Comparison of ENCODE assay signal across 8 cellular contexts in the genomic region with DNA sequence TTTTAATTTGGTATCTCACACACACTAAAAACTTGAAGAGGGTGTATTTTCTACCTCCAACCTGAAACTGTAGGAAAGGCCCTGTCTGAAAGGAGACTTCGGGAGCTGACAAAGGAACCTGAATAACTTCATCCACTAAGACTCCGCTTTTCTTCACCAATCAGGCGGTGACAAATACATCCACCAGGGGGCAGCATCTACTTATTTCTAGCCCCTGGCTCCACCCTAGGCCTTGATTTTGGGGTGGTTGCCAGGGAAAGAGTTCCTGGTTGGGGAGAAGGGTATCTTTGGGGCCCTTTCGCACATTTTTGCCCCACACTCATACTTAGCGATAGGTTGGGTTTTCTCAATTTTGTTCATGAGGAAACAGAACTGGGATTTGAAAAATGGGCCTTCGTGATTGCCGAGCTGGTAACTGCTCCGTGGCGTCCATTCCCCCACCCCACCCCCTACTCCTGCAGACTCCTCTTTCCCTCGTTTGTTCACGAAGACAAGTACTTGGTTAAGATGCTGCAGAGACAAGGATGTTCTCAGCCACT. TPM values are rescaled to one million over a fixed set of nuclear protein-coding genes. Genes with fewer than 3 reads are reported as not detected.
A peak's percentile ranks its signal among the peaks of the same experiment; 100 is the strongest.
DNase-seq lines count a peak whose midpoint lies in the region; ATAC-seq and TF ChIP-seq lines count a peak whose summit lies in the region.

No MANE protein-coding gene starts in this region.

- no peaks in the 10 kb centered on the region for H3K9me3 Mint-ChIP-seq in CD4-positive, CD25-positive, alpha-beta regulatory T cell
- no peaks in the 10 kb centered on the region for H3K9me3 Mint-ChIP-seq in endodermal cell

- ATAC-seq in CD4-positive, CD25-positive, alpha-beta regulatory T cell (ENCODE audit: low read depth in 2 of 2): peak in 1 of 2 donors; percentile 30
- ATAC-seq in HG02571 (IDR thresholded peaks at IDR 0.05; ENCODE audit: unreplicated experiment): no peak

- no peak overlapping the region for H3K27ac ChIP-seq in CD4-positive, CD25-positive, alpha-beta regulatory T cell (ENCODE audit: insufficient read depth, low read length, poor library complexity, severe bottlenecking)
- H3K27ac ChIP-seq in endodermal cell (ENCODE audit: low read depth, low read length): no peak overlapping the region

- TF ChIP-seq CTCF in endodermal cell (conservative IDR thresholded peaks at IDR 0.05): peak; percentile 97

- H3K4me1 Mint-ChIP-seq in CD4-positive, CD25-positive, alpha-beta regulatory T cell: peaks cover 8 to 40% (median 20%) of the 10 kb centered on the region in 4 donors
- peaks cover 32% of the 10 kb centered on the region for H3K4me1 Mint-ChIP-seq in endodermal cell

- WGBS in endodermal cell (ENCODE audit: insufficient coverage in 1 of 2, insufficient read length in 1 of 2), 2 experiments: 50 to 67% methylated on average over 6 to 11 of the region's 11 CpGs

- H3K27me3 Mint-ChIP-seq in CD4-positive, CD25-positive, alpha-beta regulatory T cell: peaks cover 5% of the 10 kb centered on the region
- H3K27me3 Mint-ChIP-seq in endodermal cell (ENCODE audit: insufficient read depth): no peaks in the 10 kb centered on the region

- H3K4me3 ChIP-seq in CD4-positive, CD25-positive, alpha-beta regulatory T cell (ENCODE audit: low read depth, low read length): peak overlapping the region; percentile 7
- no peak overlapping the region for H3K4me3 ChIP-seq in endodermal cell (ENCODE audit: low read length)

- no peaks in the 10 kb centered on the region for H3K27me3 ChIP-seq in CD4-positive, CD25-positive, alpha-beta regulatory T cell (ENCODE audit: control insufficient read depth, insufficient read depth, low read length)
- no peaks in the 10 kb centered on the region for H3K27me3 ChIP-seq in endodermal cell (ENCODE audit: control insufficient read depth, insufficient read depth, low read length, poor library complexity, severe bottlenecking)

- peak overlapping the region in 3 of 4 donors; percentile 29 to 86 (median 63) for H3K4me3 Mint-ChIP-seq in CD4-positive, CD25-positive, alpha-beta regulatory T cell
- H3K4me3 Mint-ChIP-seq in endodermal cell: no peak overlapping the region

- no peaks in the 10 kb centered on the region for H3K36me3 ChIP-seq in CD4-positive, CD25-positive, alpha-beta regulatory T cell (ENCODE audit: control insufficient read depth, insufficient read depth, low read length)
- no peaks in the 10 kb centered on the region for H3K36me3 ChIP-seq in endodermal cell (ENCODE audit: control insufficient read depth, insufficient read depth, low read length)

- H3K9ac ChIP-seq in endodermal cell (ENCODE audit: extremely low read depth, low read length, poor library complexity, severe bottlenecking): no peak overlapping the region

- DNase-seq in CD4-positive, CD25-positive, alpha-beta regulatory T cell: peak; percentile 80 to 88 (median 84)
- DNase-seq in HT1080 (ENCODE audit: low read depth): peak; percentile 72
- DNase-seq in NOMO-1 treated with DMSO at 0.1 percent for 48 hours (lab: John Stamatoyannopoulos, UW; ENCODE audit: unreplicated experiment): peak; percentile 81
- peak; percentile 85 for DNase-seq in activated CD8-positive, alpha-beta memory T cell treated with anti-CD3 and anti-CD28 coated beads, Interleukin-2, amount 50 U/mL, for 1 hour (ENCODE audit: extremely low read depth)
- DNase-seq in endodermal cell: peak; percentile 98
- peak; percentile 87 for DNase-seq in middle frontal gyrus (ENCODE audit: extremely low spot score, low spot score)
- peak; percentile 45 to 80 for DNase-seq in stimulated activated CD8-positive, alpha-beta memory T cell treated with anti-CD3 and anti-CD28 coated beads, Interleukin-15, amount 100 ng/mL, for 4 hours (ENCODE audit: low read depth in 2 of 2)

- no peaks in the 10 kb centered on the region for H3K9me3 ChIP-seq in CD4-positive, CD25-positive, alpha-beta regulatory T cell (ENCODE audit: control insufficient read depth in 2 of 2, low read length in 2 of 2)
- no peaks in the 10 kb centered on the region for H3K9me3 ChIP-seq in endodermal cell (ENCODE audit: control insufficient read depth, low read length)

- peaks cover 23% of the 10 kb centered on the region for H3K4me1 ChIP-seq in CD4-positive, CD25-positive, alpha-beta regulatory T cell (ENCODE audit: control insufficient read depth, insufficient read depth, low read length, poor library complexity, severe bottlenecking)
- H3K4me1 ChIP-seq in endodermal cell (ENCODE audit: control insufficient read depth, insufficient read depth, low read length): peaks cover 10% of the 10 kb centered on the region

- peak overlapping the region in 1 of 3 donors; percentile 37 for H3K27ac Mint-ChIP-seq in CD4-positive, CD25-positive, alpha-beta regulatory T cell
- peak overlapping the region; percentile 55 for H3K27ac Mint-ChIP-seq in endodermal cell

- H3K36me3 Mint-ChIP-seq in CD4-positive, CD25-positive, alpha-beta regulatory T cell: no peaks in the 10 kb centered on the region
- peaks cover 2% of the 10 kb centered on the region for H3K36me3 Mint-ChIP-seq in endodermal cell (ENCODE audit: low read depth)

RNA-seq across cellular contexts. Expression of a gene that starts 4.8 kb away (rescaled TPM):
- total RNA-seq in CD4-positive, CD25-positive, alpha-beta regulatory T cell: 2.5 TPM
- polyA plus RNA-seq in CD4-positive, CD25-positive, alpha-beta regulatory T cell: 1 to 10 TPM; 1.3 to 4.1 (median 1.6) TPM
- 5.7 and 8.9 TPM in 2 replicates for total RNA-seq in HT1080 (2014; rRNA removed; shearing (Covaris generic))
- 6.7 and 7.0 TPM in 2 replicates for polyA plus RNA-seq in HT1080 (2015; cell fraction: cytosol; rRNA removed)
- 5.7 and 7.5 TPM in 2 replicates for polyA plus RNA-seq in HT1080 (2015; cell fraction: nucleus; rRNA removed)
- total RNA-seq in endodermal cell: 100 to 1,000 TPM; 129 to 142 TPM
- polyA plus RNA-seq in endodermal cell (2013, experiment 1 of 2): 47.0 TPM
- polyA plus RNA-seq in endodermal cell (2013, experiment 2 of 2): 62.6 TPM

Comparison
In these comparisons a context has a peak if more than half of its experiments do, and no peak if none do; other contexts are left out.
1. RNA of a gene that starts 4.8 kb away (total RNA-seq): 129 to 142 TPM in endodermal cell; 5.7 to 8.9 TPM in HT1080 and 2.5 TPM in CD4-positive, CD25-positive, alpha-beta regulatory T cell (single experiment); every median in the first group is over 10 times any median in the second.
2. Peak in every context shown above with its lines, with median percentiles within 50 percentile points of each other: DNase-seq.